Comparison of ENCODE assay signal across 16 cellular contexts in the genomic region with DNA sequence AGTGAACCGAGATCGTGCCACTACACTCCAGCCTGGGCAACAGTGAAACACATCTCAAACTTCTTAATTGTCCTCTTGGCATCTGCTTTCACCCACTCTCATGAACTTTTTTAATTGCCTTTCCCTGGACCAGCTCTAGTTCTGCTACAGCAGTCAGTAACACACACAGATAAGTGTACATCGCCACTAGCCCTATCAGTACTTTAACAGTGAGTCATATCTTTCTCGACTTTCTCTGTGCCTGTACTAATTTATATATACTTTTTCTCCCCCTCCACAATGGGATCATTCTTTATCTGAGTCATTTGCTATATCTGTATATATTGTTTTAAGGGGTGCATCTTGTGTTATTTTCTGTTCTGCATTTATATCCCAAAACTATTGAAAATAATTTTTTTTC. TPM values are rescaled to one million over a fixed set of nuclear protein-coding genes. Genes with fewer than 3 reads are reported as not detected.
A peak's percentile ranks its signal among the peaks of the same experiment; 100 is the strongest.
DNase-seq lines count a peak whose midpoint lies in the region; ATAC-seq and TF ChIP-seq lines count a peak whose summit lies in the region.
"Had no signal": no experiment of that assay in that cellular context is flagged by ENCODE, and none has a peak within 500 bp of the region (broad histone marks: within the 10 kb centered on the region; RNA-seq: fewer than 3 reads in every experiment).

No MANE protein-coding gene starts in this region.

- peaks cover 10% of the 10 kb centered on the region for H3K36me3 ChIP-seq in CD4-positive, alpha-beta memory T cell (ENCODE audit: insufficient read depth, low read length)
- H3K36me3 ChIP-seq in IMR-90 (ENCODE audit: control insufficient read depth, insufficient read depth, low read length) (peaks cover 20% of the 10 kb centered on the region), mesenchymal stem cell (ENCODE audit: control insufficient read depth in 1 of 2, insufficient read depth in 2 of 2, low read depth in 1 of 2, low read length in 2 of 2) (peaks cover 7 to 45% of the 10 kb centered on the region in 2 experiments)

- H2BK120ac ChIP-seq in IMR-90 (ENCODE audit: low read depth, low read length) (no peak overlapping the region), mesenchymal stem cell (ENCODE audit: low read depth, low read length) (no peak overlapping the region)

- CTCF ChIA-PET in CD4-positive, alpha-beta memory T cell (lab: Charles Lee; ENCODE audit: partially characterized antibody): interaction anchor here (0.6 kb wide), 1 partner anchor 193 kb away, joined by 3 read pairs; no protein-coding TSS in a partner anchor
- CTCF ChIA-PET in IMR-90 (lab: Yijun Ruan, JAX): interaction anchor here (0.5 kb wide), 2 partner anchors 33 to 42 kb away, joined by 3 read pairs; no protein-coding TSS in a partner anchor

- H2BK5ac ChIP-seq in IMR-90 (ENCODE audit: low read depth, low read length, poor library complexity, severe bottlenecking) (peak overlapping the region; percentile 41), mesenchymal stem cell (ENCODE audit: low read depth, low read length, poor library complexity, severe bottlenecking) (no peak overlapping the region)

- H4K91ac ChIP-seq in IMR-90 (ENCODE audit: insufficient read depth, low read depth, low read length): no peak overlapping the region
- no peak overlapping the region for H4K91ac ChIP-seq in mesenchymal stem cell (ENCODE audit: low read length)

- no peaks in the 10 kb centered on the region for H3K27me3 Mint-ChIP-seq in CD4-positive, alpha-beta memory T cell
- H3K27me3 Mint-ChIP-seq in chondrocyte (ENCODE audit: low read depth): no peaks in the 10 kb centered on the region
- H3K27me3 Mint-ChIP-seq: brain had no signal

- in situ Hi-C loops in IMR-90 (cut with MboI; ENCODE audit: low sequenced_read_pairs): loop anchor here (25.0 kb wide), 1 partner anchor 574 kb away; no protein-coding TSS in a partner anchor

- intact Hi-C loops in CD4-positive, alpha-beta memory T cell (cut with micrococcal nuclease): loop anchor here (10.0 kb wide), 1 partner anchor 1999 kb away; no protein-coding TSS in a partner anchor
- intact Hi-C loops in IMR-90 (cut with micrococcal nuclease): no loop called here

- H4K5ac ChIP-seq in IMR-90 (ENCODE audit: low read depth, low read length): no peak overlapping the region

- H3K4me1 Mint-ChIP-seq in CD4-positive, alpha-beta memory T cell: peaks cover 37 to 46% (median 39%) of the 10 kb centered on the region in 4 donors
- H3K4me1 Mint-ChIP-seq in chondrocyte (ENCODE audit: low read depth): peaks cover 20% of the 10 kb centered on the region

- no peak overlapping the region for H3K56ac ChIP-seq in IMR-90 (ENCODE audit: extremely low read depth, insufficient read depth, low read length)

- H3K9me1 ChIP-seq in IMR-90 (ENCODE audit: insufficient read depth, low read length): peaks cover 10% of the 10 kb centered on the region

- no peak overlapping the region for H3K4me2 ChIP-seq in IMR-90 (ENCODE audit: low read depth, low read length)
- no peak overlapping the region for H3K4me2 ChIP-seq in mesenchymal stem cell (ENCODE audit: low read length, poor library complexity, severe bottlenecking)

- H2BK15ac ChIP-seq in IMR-90 (ENCODE audit: low read depth, low read length) (no peak overlapping the region), mesenchymal stem cell (ENCODE audit: low read depth, poor library complexity, severe bottlenecking) (no peak overlapping the region)

- no peaks in the 10 kb centered on the region for H3K9me3 Mint-ChIP-seq in CD4-positive, alpha-beta memory T cell
- H3K9me3 Mint-ChIP-seq in chondrocyte (ENCODE audit: low read depth): no peaks in the 10 kb centered on the region
- H3K9me3 Mint-ChIP-seq: brain had no signal

- no peak for TF ChIP-seq CTCF in IMR-90 (conservative IDR thresholded peaks at IDR 0.05; ENCODE audit: low read depth, low read length)
- TF ChIP-seq CTCF in chondrocyte (IDR thresholded peaks at IDR 0.05): no peak

- no peak overlapping the region for H2AFZ ChIP-seq in IMR-90 (replicated peaks; ENCODE audit: low read length, poor library complexity)
- H2AFZ ChIP-seq in mesenchymal stem cell (ENCODE audit: low read depth, low read length): no peak overlapping the region

- no peak overlapping the region for H4K8ac ChIP-seq in IMR-90 (ENCODE audit: low read depth in 2 of 2, low read length in 2 of 2)
- H4K8ac ChIP-seq in mesenchymal stem cell (ENCODE audit: low read length): no peak overlapping the region

- DNase-seq in CD4-positive, alpha-beta memory T cell: no peak
- DNase-seq in IMR-90: peak; percentile 74
- no peak for DNase-seq in chondrocyte (ENCODE audit: low spot score)
- peak; percentile 55 for DNase-seq in mesenchymal stem cell
- no peak for DNase-seq in activated effector memory CD4-positive, alpha-beta T cell treated with Interleukin-2 at 50 U/mL for 16 hours
- no peak for DNase-seq in HuH-7.5 (ENCODE audit: low spot score)
- DNase-seq: activated gamma-delta T cell, dorsolateral prefrontal cortex, MM.1S, NCI-H1930, NCI-H524 treated with DMSO at 0.1 percent for 48 hours, WERI-Rb-1 had no signal

- peaks cover 44% of the 10 kb centered on the region for H3K4me1 ChIP-seq in CD4-positive, alpha-beta memory T cell (ENCODE audit: insufficient read depth, low read length)
- H3K4me1 ChIP-seq in IMR-90 (ENCODE audit: control insufficient read depth, insufficient read depth, low read length) (peaks cover 5% of the 10 kb centered on the region), mesenchymal stem cell (ENCODE audit: control insufficient read depth, insufficient read depth, low read depth, low read length) (no peaks in the 10 kb centered on the region)

- H3K4me3 Mint-ChIP-seq in CD4-positive, alpha-beta memory T cell: peak overlapping the region in 1 of 8 donors; percentile 3
- H3K4me3 Mint-ChIP-seq in chondrocyte (ENCODE audit: unreplicated experiment): no peak overlapping the region

- ATAC-seq in IMR-90 (ENCODE audit: low read depth) (peak; percentile 96), GM18861 (IDR thresholded peaks at IDR 0.05; ENCODE audit: unreplicated experiment) (no peak), GM21529 (IDR thresholded peaks at IDR 0.05; ENCODE audit: unreplicated experiment) (no peak)
- ATAC-seq: Panc1 had no signal

- peaks cover 7% of the 10 kb centered on the region; the same call in 1 of the 2 replicates for H4K20me1 ChIP-seq in IMR-90 (ENCODE audit: insufficient read depth, low read length)

- no peak overlapping the region for H2BK20ac ChIP-seq in IMR-90 (ENCODE audit: low read depth, low read length)

- no peak overlapping the region for H2BK12ac ChIP-seq in mesenchymal stem cell (ENCODE audit: low read length in 2 of 2)

- WGBS in IMR-90 (ENCODE audit: extremely low coverage in 2 of 2, insufficient read length in 1 of 2), 2 experiments: 100% methylated on average over 1 of the region's 4 CpGs; no CpG with 5 or more reads in 1 of the 2 experiments
- WGBS in mesenchymal stem cell: 56% methylated on average over 4 of the region's 4 CpGs

- H3K9ac ChIP-seq in IMR-90 (ENCODE audit: low read depth, low read length): no peak overlapping the region
- no peak overlapping the region for H3K9ac ChIP-seq in mesenchymal stem cell (ENCODE audit: low read length)

- no peak overlapping the region for H2AK5ac ChIP-seq in IMR-90 (ENCODE audit: low read depth, low read length)
- H2AK5ac ChIP-seq in mesenchymal stem cell (ENCODE audit: low read length, severe bottlenecking): no peak overlapping the region

- no peak overlapping the region for H2AK9ac ChIP-seq in IMR-90 (replicated peaks; ENCODE audit: low read depth, low read length, poor library complexity)

- H3K14ac ChIP-seq in IMR-90 (replicated peaks; ENCODE audit: low read depth, low read length): 0 out of 2 replicates have a peak overlapping the region, but pooled peaks have one; percentile 23
- no peak overlapping the region for H3K14ac ChIP-seq in mesenchymal stem cell (ENCODE audit: low read length in 2 of 2)

- H3K4ac ChIP-seq in IMR-90 (ENCODE audit: low read depth, low read length) (no peak overlapping the region), mesenchymal stem cell (ENCODE audit: low read depth in 1 of 2, low read length in 2 of 2) (no peak overlapping the region)

- no TSS peak for BruUV-seq in IMR-90 (replicated peaks; lab: Mats Ljungman, UMichigan)

- H3K79me1 ChIP-seq in IMR-90 (ENCODE audit: low read depth in 1 of 2, low read length in 2 of 2) (peaks cover 19 to 53% of the 10 kb centered on the region in 2 experiments), mesenchymal stem cell (replicated peaks; ENCODE audit: low read length, poor library complexity, severe bottlenecking) (peaks cover 12% of the 10 kb centered on the region)

- no peak overlapping the region for H3K18ac ChIP-seq in IMR-90 (ENCODE audit: low read depth, low read length)
- no peak overlapping the region for H3K18ac ChIP-seq in mesenchymal stem cell (ENCODE audit: low read depth in 1 of 2, low read length in 2 of 2)

- H3K27me3 ChIP-seq in CD4-positive, alpha-beta memory T cell (ENCODE audit: insufficient read depth, low read length): no peaks in the 10 kb centered on the region
- H3K27me3 ChIP-seq in IMR-90 (ENCODE audit: control insufficient read depth, insufficient read depth, low read length): no peaks in the 10 kb centered on the region
- no peaks in the 10 kb centered on the region for H3K27me3 ChIP-seq in mesenchymal stem cell (ENCODE audit: control insufficient read depth in 1 of 2, insufficient read depth in 1 of 2, low read length in 2 of 2)
- H3K27me3 ChIP-seq: dorsolateral prefrontal cortex had no signal

- H3K27ac ChIP-seq in CD4-positive, alpha-beta memory T cell (ENCODE audit: low read depth, low read length): no peak overlapping the region
- H3K27ac ChIP-seq in IMR-90 (ENCODE audit: insufficient read depth, low read length): peak overlapping the region; percentile 25; the same call in 1 of the 2 replicates
- H3K27ac ChIP-seq in mesenchymal stem cell (ENCODE audit: low read length, poor library complexity, severe bottlenecking): no peak overlapping the region
- H3K27ac ChIP-seq: WERI-Rb-1 had no signal

- POLR2A ChIA-PET in CD4-positive, alpha-beta memory T cell (lab: Charles Lee; ENCODE audit: partially characterized antibody): no interaction called here
- POLR2A ChIA-PET in IMR-90 (lab: Charles Lee; ENCODE audit: unreplicated experiment): no interaction called here

- peaks cover 26 to 52% of the 10 kb centered on the region in 2 donors for H3K36me3 Mint-ChIP-seq in CD4-positive, alpha-beta memory T cell
- H3K36me3 Mint-ChIP-seq in chondrocyte (ENCODE audit: low read depth): peaks cover 10% of the 10 kb centered on the region

- H3K9me3 ChIP-seq in CD4-positive, alpha-beta memory T cell (ENCODE audit: control insufficient read depth in 1 of 2, low read length in 2 of 2): no peaks in the 10 kb centered on the region
- H3K9me3 ChIP-seq in IMR-90 (ENCODE audit: control insufficient read depth, insufficient read depth, low read length) (no peaks in the 10 kb centered on the region), mesenchymal stem cell (ENCODE audit: control insufficient read depth, low read length) (no peaks in the 10 kb centered on the region)

- H3K4me3 ChIP-seq in CD4-positive, alpha-beta memory T cell (ENCODE audit: low read length in 2 of 2): no peak overlapping the region
- H3K4me3 ChIP-seq in IMR-90 (ENCODE audit: insufficient read depth, low read depth, low read length) (no peak overlapping the region), mesenchymal stem cell (ENCODE audit: insufficient read depth in 1 of 2, low read depth in 1 of 2, low read length in 2 of 2) (no peak overlapping the region)
- H3K4me3 ChIP-seq: dorsolateral prefrontal cortex had no signal

- no peak for TF ChIP-seq POLR2A in IMR-90 (IDR thresholded peaks at IDR 0.05; ENCODE audit: low read depth, low read length)

- H3K27ac Mint-ChIP-seq in CD4-positive, alpha-beta memory T cell: peak overlapping the region in 4 of 7 donors; percentile 9 to 61 (median 19)
- peak overlapping the region; percentile 5 for H3K27ac Mint-ChIP-seq in chondrocyte (ENCODE audit: unreplicated experiment)
- H3K27ac Mint-ChIP-seq: brain had no signal

- dilution Hi-C loops in IMR-90 (cut with HindIII; ENCODE audit: low sequenced_read_pairs, unreplicated experiment): no loop called here

- TF ChIP-seq RAD21 in IMR-90 (IDR thresholded peaks at IDR 0.05; ENCODE audit: low read length): no peak

- peak overlapping the region; percentile 75; the same call in 1 of the 2 replicates for H3K23ac ChIP-seq in IMR-90 (ENCODE audit: low read depth, low read length)
- H3K23ac ChIP-seq in mesenchymal stem cell (ENCODE audit: low read length in 2 of 2): no peak overlapping the region

RNA-seq across cellular contexts. Expression of a gene that starts 6.7 kb away (rescaled TPM):
- 10 to 100 TPM; 27.2 to 27.8 TPM for total RNA-seq in CD4-positive, alpha-beta memory T cell
- polyA plus RNA-seq in CD4-positive, alpha-beta memory T cell: 10 to 100 TPM; 15.8 to 17.8 TPM
- total RNA-seq in IMR-90 (2012; rRNA removed): 6.6 and 12.8 TPM in 2 replicates
- polyA plus RNA-seq in IMR-90 (2012; rRNA removed): 6.5 and 7.3 TPM in 2 replicates
- 4.3 and 7.5 TPM in 2 replicates for polyA plus RNA-seq in IMR-90 (2012; cell fraction: cytosol; rRNA removed)
- 2.7 and 4.3 TPM in 2 replicates for polyA plus RNA-seq in IMR-90 (2012; cell fraction: nucleus; rRNA removed; ENCODE audit: low replicate concordance)
- total RNA-seq in chondrocyte: 15.9 to 19.4 TPM (median 17.0 TPM) in 3 replicates
- polyA plus RNA-seq in mesenchymal stem cell (2013, experiment 1 of 2): 9.8 TPM
- polyA plus RNA-seq in mesenchymal stem cell (2013, experiment 2 of 2): 10.0 TPM

RNA-seq across cellular contexts. Expression of a gene that starts 19.8 kb away (rescaled TPM):
- total RNA-seq in CD4-positive, alpha-beta memory T cell: 1 to 10 TPM; 1.9 to 3.4 TPM
- polyA plus RNA-seq in CD4-positive, alpha-beta memory T cell: not detected
- total RNA-seq in IMR-90 (2012; rRNA removed) (0.18 and 0.28 TPM in 2 replicates), chondrocyte (0.35 to 0.65 TPM (median 0.46 TPM) in 3 replicates)
- polyA plus RNA-seq in IMR-90 (2012; rRNA removed): 0.60 and 0.84 TPM in 2 replicates
- polyA plus RNA-seq in IMR-90 (2012; cell fraction: cytosol; rRNA removed): 0.04 TPM in 1 of 2 replicates, not detected in the other
- polyA plus RNA-seq in IMR-90 (2012; cell fraction: nucleus; rRNA removed; ENCODE audit: low replicate concordance): 0.47 and 1.4 TPM in 2 replicates
- polyA plus RNA-seq in mesenchymal stem cell (2013, experiment 1 of 2): 1.1 TPM
- polyA plus RNA-seq in mesenchymal stem cell (2013, experiment 2 of 2): 1.1 TPM

RNA-seq across cellular contexts. Expression of a gene that starts 24.0 kb away (rescaled TPM):
- total RNA-seq in CD4-positive, alpha-beta memory T cell: 10 to 100 TPM; 23.3 to 23.8 TPM
- polyA plus RNA-seq in CD4-positive, alpha-beta memory T cell: 1 to 10 TPM; 3.2 to 6.6 TPM
- total RNA-seq in IMR-90 (2012; rRNA removed) (3.3 and 3.4 TPM in 2 replicates), chondrocyte (4.3 to 5.9 TPM (median 5.0 TPM) in 3 replicates)
- polyA plus RNA-seq in IMR-90 (2012; rRNA removed): 5.3 and 5.9 TPM in 2 replicates
- polyA plus RNA-seq in IMR-90 (2012; cell fraction: cytosol; rRNA removed): 3.1 and 4.9 TPM in 2 replicates
- 2.8 and 4.1 TPM in 2 replicates for polyA plus RNA-seq in IMR-90 (2012; cell fraction: nucleus; rRNA removed; ENCODE audit: low replicate concordance)
- 7.8 TPM for polyA plus RNA-seq in mesenchymal stem cell (2013, experiment 1 of 2)
- polyA plus RNA-seq in mesenchymal stem cell (2013, experiment 2 of 2): 8.1 TPM

RNA-seq across cellular contexts. Expression of a gene that starts 54.9 kb away (rescaled TPM):
- total RNA-seq in CD4-positive, alpha-beta memory T cell: 10 to 100 TPM; 23.1 to 25.2 TPM
- 10 to 100 TPM; 28.3 to 47.9 TPM for polyA plus RNA-seq in CD4-positive, alpha-beta memory T cell
- total RNA-seq in IMR-90 (2012; rRNA removed) (24.7 and 33.3 TPM in 2 replicates), chondrocyte (33.8 to 39.7 TPM (median 34.1 TPM) in 3 replicates)
- polyA plus RNA-seq in IMR-90 (2012; rRNA removed): 20.2 and 26.2 TPM in 2 replicates
- 4.7 and 9.4 TPM in 2 replicates for polyA plus RNA-seq in IMR-90 (2012; cell fraction: cytosol; rRNA removed)
- polyA plus RNA-seq in IMR-90 (2012; cell fraction: nucleus; rRNA removed; ENCODE audit: low replicate concordance): 3.7 and 17.3 TPM in 2 replicates
- 48.7 TPM for polyA plus RNA-seq in mesenchymal stem cell (2013, experiment 1 of 2)
- polyA plus RNA-seq in mesenchymal stem cell (2013, experiment 2 of 2): 50.3 TPM

Comparison
In these comparisons a context has a peak if more than half of its experiments do, and no peak if none do; other contexts are left out.
1. DNase-seq: peak in IMR-90 (single experiment) and mesenchymal stem cell (single experiment); none in CD4-positive, alpha-beta memory T cell (0 of 5), chondrocyte (single experiment), activated effector memory CD4-positive, alpha-beta T cell treated with Interleukin-2 at 50 U/mL for 16 hours (single experiment) and HuH-7.5 (single experiment).